10 cellular contexts compared by ENCODE assay signal in the genomic region with DNA sequence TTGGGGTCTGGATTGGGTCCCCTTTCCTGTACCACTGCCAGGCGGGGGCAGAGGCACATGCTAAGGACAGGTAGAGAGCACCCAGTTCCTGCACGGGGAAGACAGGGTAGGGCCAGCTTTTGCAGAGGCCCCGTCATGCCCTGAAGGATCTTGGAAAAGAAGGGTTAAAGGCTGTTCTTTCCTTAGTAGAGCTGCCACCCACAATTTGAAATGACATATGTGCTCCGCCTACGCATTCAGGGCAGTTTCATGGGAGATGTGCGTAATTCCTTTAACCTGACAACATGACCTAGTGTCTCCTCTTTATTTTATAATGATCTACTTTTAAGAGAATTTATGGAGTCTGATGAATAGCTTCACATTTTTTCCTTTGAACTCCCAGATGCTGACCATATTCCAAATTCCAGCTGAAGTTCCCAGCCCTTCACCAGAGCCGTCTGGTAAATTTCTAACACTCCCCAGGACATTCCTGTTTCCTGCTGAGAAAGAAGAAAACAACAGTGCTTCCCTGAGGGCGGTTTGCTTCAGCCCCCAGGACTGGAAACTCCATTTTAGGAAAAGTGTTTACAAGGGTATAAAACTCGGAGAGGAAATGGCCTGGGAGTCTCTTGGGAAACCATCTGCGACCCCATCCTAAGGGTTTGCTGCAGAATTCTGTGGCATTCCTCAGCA. TPM values are rescaled to one million over a fixed set of nuclear protein-coding genes. Genes with fewer than 3 reads are reported as not detected.
DNase-seq lines count a peak whose midpoint lies in the region; ATAC-seq, FAIRE-seq and TF ChIP-seq lines count a peak whose summit lies in the region.
"Had no signal": no experiment of that assay in that cellular context is flagged by ENCODE, and none has a peak within 500 bp of the region (broad histone marks: within the 10 kb centered on the region; RNA-seq: fewer than 3 reads in every experiment).

No MANE protein-coding gene starts in this region.

- intact Hi-C loops in activated CD4-positive, alpha-beta T cell treated with anti-CD3 and anti-CD28 coated beads, Interleukin-2, amount 10 ng/mL, durations not matched to agents 24 days and 14 days (cut with micrococcal nuclease) = no loop called here

- H3K27me3 ChIP-seq in layer of hippocampus (ENCODE audit: control insufficient read depth, insufficient read depth, low read length) = no peaks in the 10 kb centered on the region
- no peaks in the 10 kb centered on the region for H3K27me3 ChIP-seq in stomach smooth muscle (ENCODE audit: control insufficient read depth in 1 of 2, insufficient read depth in 2 of 2, low read length in 2 of 2)
- no peaks in the 10 kb centered on the region for H3K27me3 ChIP-seq in effector memory CD4-positive, alpha-beta T cell (replicated peaks; ENCODE audit: control insufficient read depth, insufficient read depth, low read length, poor library complexity, severe bottlenecking)

- no peaks in the 10 kb centered on the region for H3K9me3 ChIP-seq in stomach smooth muscle (ENCODE audit: control insufficient read depth in 2 of 2, low read length in 2 of 2)
- H3K9me3 ChIP-seq in effector memory CD4-positive, alpha-beta T cell (ENCODE audit: control insufficient read depth, low read length) = no peaks in the 10 kb centered on the region

- H3K9me3 Mint-ChIP-seq in activated CD4-positive, alpha-beta T cell treated with anti-CD3 and anti-CD28 coated beads, Interleukin-2, amount 10 ng/mL, durations not matched to agents 24 days and 14 days = no peaks in the 10 kb centered on the region

- no peak for ATAC-seq in HG02970 (IDR thresholded peaks at IDR 0.05; ENCODE audit: low FRiP score, unreplicated experiment)

- FAIRE-seq in HTR-8/SVneo (lab: Jason Lieb, UNC) = peak; percentile 99

- H3K9ac ChIP-seq in stomach smooth muscle (ENCODE audit: low read length in 2 of 2) = peak overlapping the region in 1 of 2 donors; percentile 5

- no peak for TF ChIP-seq CTCF in coronary artery (IDR thresholded peaks at IDR 0.05)

- H3K27ac Mint-ChIP-seq in activated CD4-positive, alpha-beta T cell treated with anti-CD3 and anti-CD28 coated beads, Interleukin-2, amount 10 ng/mL, durations not matched to agents 24 days and 14 days = no peak overlapping the region

- no peak overlapping the region for H3K4me3 Mint-ChIP-seq in activated CD4-positive, alpha-beta T cell treated with anti-CD3 and anti-CD28 coated beads, Interleukin-2, amount 10 ng/mL, durations not matched to agents 24 days and 14 days

- peak overlapping the region; percentile 21 to 77 for H3K27ac ChIP-seq in coronary artery
- H3K27ac ChIP-seq in layer of hippocampus (ENCODE audit: low read depth, low read length) = peak overlapping the region; percentile 65
- H3K27ac ChIP-seq in stomach smooth muscle (ENCODE audit: low read length) = peak overlapping the region; percentile 80
- H3K27ac ChIP-seq in effector memory CD4-positive, alpha-beta T cell (ENCODE audit: insufficient read depth, low read length, poor library complexity, severe bottlenecking) = no peak overlapping the region
- H3K27ac ChIP-seq: epithelial cell of prostate had no signal

- H3K36me3 ChIP-seq in stomach smooth muscle (ENCODE audit: control insufficient read depth in 2 of 2, insufficient read depth in 2 of 2, low read length in 2 of 2) = no peaks in the 10 kb centered on the region
- H3K36me3 ChIP-seq in effector memory CD4-positive, alpha-beta T cell (ENCODE audit: control insufficient read depth, insufficient read depth, low read length) = no peaks in the 10 kb centered on the region

- in situ Hi-C loops in KBM-7 (cut with MboI; ENCODE audit: low pct_unique_long_range_greater_than_20kb, low sequenced_read_pairs) = loop anchor here (25.0 kb wide), 1 partner anchor 308 kb away; no protein-coding TSS in a partner anchor

- H3K4me1 ChIP-seq in stomach smooth muscle (ENCODE audit: control insufficient read depth, insufficient read depth, low read length) = peaks cover 11% of the 10 kb centered on the region
- no peaks in the 10 kb centered on the region for H3K4me1 ChIP-seq in effector memory CD4-positive, alpha-beta T cell (ENCODE audit: control insufficient read depth, insufficient read depth, low read length, poor library complexity, severe bottlenecking)

- peak overlapping the region; percentile 8 for H3K4me3 ChIP-seq in coronary artery
- peak overlapping the region; percentile 18 to 22 for H3K4me3 ChIP-seq in stomach smooth muscle (ENCODE audit: low read length in 2 of 2)
- H3K4me3 ChIP-seq in effector memory CD4-positive, alpha-beta T cell (ENCODE audit: insufficient read depth, low read depth, low read length, poor library complexity, severe bottlenecking) = no peak overlapping the region

- peaks cover 31% of the 10 kb centered on the region for H3K27me3 Mint-ChIP-seq in activated CD4-positive, alpha-beta T cell treated with anti-CD3 and anti-CD28 coated beads, Interleukin-2, amount 10 ng/mL, durations not matched to agents 24 days and 14 days

- H3K36me3 Mint-ChIP-seq in activated CD4-positive, alpha-beta T cell treated with anti-CD3 and anti-CD28 coated beads, Interleukin-2, amount 10 ng/mL, durations not matched to agents 24 days and 14 days (ENCODE audit: low read depth) = no peaks in the 10 kb centered on the region

- no peaks in the 10 kb centered on the region for H3K4me1 Mint-ChIP-seq in activated CD4-positive, alpha-beta T cell treated with anti-CD3 and anti-CD28 coated beads, Interleukin-2, amount 10 ng/mL, durations not matched to agents 24 days and 14 days

- DNase-seq in HTR-8/SVneo (ENCODE audit: insufficient read length, low spot score) = peak; percentile 99
- DNase-seq in coronary artery (ENCODE audit: low spot score) = no peak
- no peak for DNase-seq in activated CD4-positive, alpha-beta T cell treated with anti-CD3 and anti-CD28 coated beads, Interleukin-2, amount 10 ng/mL, durations not matched to agents 24 days and 14 days
- no peak for DNase-seq in effector memory CD4-positive, alpha-beta T cell
- DNase-seq in KBM-7 = no peak
- DNase-seq: activated CD4-positive, CD25-positive, alpha-beta regulatory T cell treated with anti-CD3 and anti-CD28 coated beads, Interleukin-2, amount 50 U/mL, for 72 hours had no signal

RNA-seq across cellular contexts. Expression of a gene that starts 58.9 kb away (rescaled TPM):
- total RNA-seq in activated CD4-positive, alpha-beta T cell treated with anti-CD3 and anti-CD28 coated beads, Interleukin-2, amount 10 ng/mL, durations not matched to agents 24 days and 14 days = 3.0 and 3.1 TPM in 2 replicates
